In genomic region chr1:36472656-36473055, GRCh38 we compare ENCODE assay signal across 29 cellular contexts. TPM values are rescaled to one million over a fixed set of nuclear protein-coding genes. Genes with fewer than 3 reads are reported as not detected.
"Had no signal": no experiment of that assay in that cellular context is flagged by ENCODE, and none has a peak within 500 bp of the region (broad histone marks: within the 10 kb centered on the region; RNA-seq: fewer than 3 reads in every experiment).

No MANE protein-coding gene starts in this region.

- H3K27ac ChIP-seq: ascending aorta, brain microvascular endothelial cell, foreskin keratinocyte, hepatocyte, lower lobe of right lung, parathyroid adenoma, stomach, suprapubic skin, transverse colon had no signal

- H3K9me3 ChIP-seq: ascending aorta, lower lobe of right lung, mucosa of descending colon, stomach, suprapubic skin, transverse colon had no signal

- DNase-seq: activated B cell treated with CpG ODN at 0.5 μM for 24 hours; activated CD4-positive, alpha-beta memory T cell treated with anti-CD3 and anti-CD28 coated beads for 36 hours; activated CD4-positive, alpha-beta T cell treated with anti-CD3 and anti-CD28 coated beads for 4 hours; activated CD8-positive, alpha-beta memory T cell treated with anti-CD3 and anti-CD28 coated beads, Interleukin-2, amount 10 ng/mL, durations not matched to agents 7 days and 5 days; activated T-cell treated with anti-CD3 and anti-CD28 coated beads for 4 hours; brain microvascular endothelial cell; caudate nucleus; dermis blood vessel endothelial cell; effector CD8-positive, alpha-beta T cell; erythroblast; foreskin keratinocyte; immature natural killer cell; lower lobe of right lung; mesendoderm; mucosa of descending colon; naive B cell; stimulated activated CD4-positive, alpha-beta T cell treated with anti-CD3 and anti-CD28 coated beads, Interleukin-1b, Interleukin-23, amount 100 ng/mL, for 48 hours; stomach; transverse colon had no signal

- H2AFZ ChIP-seq: hepatocyte, parathyroid adenoma had no signal

- H3K9me3 Mint-ChIP-seq: activated B cell treated with CpG ODN at 0.5 μM for 24 hours; activated CD4-positive, alpha-beta memory T cell treated with anti-CD3 and anti-CD28 coated beads for 36 hours; activated naive CD4-positive, alpha-beta T cell treated with anti-CD3 and anti-CD28 coated beads, Interleukin-2, amount 50 U/mL, for 72 hours; immature natural killer cell; naive B cell; stimulated activated memory B cell treated with anti-CD40 and anti-IgM and Interleukin-4, amounts not matched to agents 10 μg/mL and 1 μg/mL and 100 μg/mL, for 72 hours had no signal

- H3K27me3 ChIP-seq: ascending aorta, brain microvascular endothelial cell, foreskin keratinocyte, hepatocyte, stomach, suprapubic skin, transverse colon had no signal

- H3K4me3 ChIP-seq: ascending aorta, hepatocyte, lower lobe of right lung, mucosa of descending colon, stomach, suprapubic skin, transverse colon had no signal

- H3K79me2 ChIP-seq: hepatocyte, parathyroid adenoma had no signal

- H3K4me1 ChIP-seq: ascending aorta, foreskin keratinocyte, parathyroid adenoma, stomach, transverse colon had no signal

- ATAC-seq: activated CD8-positive, alpha-beta memory T cell treated with anti-CD3 and anti-CD28 coated beads, Interleukin-2, amount 10 ng/mL, durations not matched to agents 7 days and 5 days; activated naive CD4-positive, alpha-beta T cell treated with anti-CD3 and anti-CD28 coated beads, Interleukin-2, amount 50 U/mL, for 72 hours; foreskin keratinocyte; left lobe of liver; mucosa of descending colon; stimulated activated memory B cell treated with anti-CD40 and anti-IgM and Interleukin-4, amounts not matched to agents 10 μg/mL and 1 μg/mL and 100 μg/mL, for 72 hours had no signal

- H3K27ac Mint-ChIP-seq: activated B cell treated with CpG ODN at 0.5 μM for 24 hours; activated CD8-positive, alpha-beta memory T cell treated with anti-CD3 and anti-CD28 coated beads, Interleukin-2, amount 10 ng/mL, durations not matched to agents 7 days and 5 days; stimulated activated memory B cell treated with anti-CD40 and anti-IgM and Interleukin-4, amounts not matched to agents 10 μg/mL and 1 μg/mL and 100 μg/mL, for 72 hours had no signal

- H3K36me3 Mint-ChIP-seq: activated CD4-positive, alpha-beta memory T cell treated with anti-CD3 and anti-CD28 coated beads for 36 hours; activated CD8-positive, alpha-beta memory T cell treated with anti-CD3 and anti-CD28 coated beads, Interleukin-2, amount 10 ng/mL, durations not matched to agents 7 days and 5 days; activated naive CD4-positive, alpha-beta T cell treated with anti-CD3 and anti-CD28 coated beads, Interleukin-2, amount 50 U/mL, for 72 hours; immature natural killer cell; naive B cell; stimulated activated memory B cell treated with anti-CD40 and anti-IgM and Interleukin-4, amounts not matched to agents 10 μg/mL and 1 μg/mL and 100 μg/mL, for 72 hours had no signal

- H3K4me3 Mint-ChIP-seq: activated B cell treated with CpG ODN at 0.5 μM for 24 hours; activated CD4-positive, alpha-beta memory T cell treated with anti-CD3 and anti-CD28 coated beads for 36 hours; activated CD8-positive, alpha-beta memory T cell treated with anti-CD3 and anti-CD28 coated beads, Interleukin-2, amount 10 ng/mL, durations not matched to agents 7 days and 5 days; immature natural killer cell; naive B cell; stimulated activated memory B cell treated with anti-CD40 and anti-IgM and Interleukin-4, amounts not matched to agents 10 μg/mL and 1 μg/mL and 100 μg/mL, for 72 hours had no signal

- H3K36me3 ChIP-seq: ascending aorta, brain microvascular endothelial cell, lower lobe of right lung, suprapubic skin, transverse colon had no signal

- H3K4me2 ChIP-seq: hepatocyte had no signal

- H3K4me1 Mint-ChIP-seq: immature natural killer cell; naive B cell; stimulated activated memory B cell treated with anti-CD40 and anti-IgM and Interleukin-4, amounts not matched to agents 10 μg/mL and 1 μg/mL and 100 μg/mL, for 72 hours had no signal

- H3K27me3 Mint-ChIP-seq: activated B cell treated with CpG ODN at 0.5 μM for 24 hours; activated CD4-positive, alpha-beta memory T cell treated with anti-CD3 and anti-CD28 coated beads for 36 hours; activated CD8-positive, alpha-beta memory T cell treated with anti-CD3 and anti-CD28 coated beads, Interleukin-2, amount 10 ng/mL, durations not matched to agents 7 days and 5 days; stimulated activated memory B cell treated with anti-CD40 and anti-IgM and Interleukin-4, amounts not matched to agents 10 μg/mL and 1 μg/mL and 100 μg/mL, for 72 hours had no signal

RNA-seq across cellular contexts. Expression of gene CSF3R, which starts 10.1 kb away (rescaled TPM):
- total RNA-seq: activated B cell treated with CpG ODN at 0.5 μM for 24 hours; activated CD4-positive, alpha-beta memory T cell treated with anti-CD3 and anti-CD28 coated beads for 36 hours; activated CD8-positive, alpha-beta memory T cell treated with anti-CD3 and anti-CD28 coated beads, Interleukin-2, amount 10 ng/mL, durations not matched to agents 7 days and 5 days; dermis blood vessel endothelial cell; foreskin keratinocyte; kidney epithelial cell; pulmonary artery endothelial cell had no signal

RNA-seq across cellular contexts. Expression of gene OSCP1, which starts 22.4 kb away (rescaled TPM):
- total RNA-seq: T-helper 1 cell treated with Interleukin-12 subunit alpha and Interleukin-12 subunit beta and Interleukin-4 antibody, amounts not matched to agents 30 ng/mL and 1 ng/mL, for 36 hours had no signal
